ENCODE assay signal across 28 cellular contexts in the genomic region with DNA sequence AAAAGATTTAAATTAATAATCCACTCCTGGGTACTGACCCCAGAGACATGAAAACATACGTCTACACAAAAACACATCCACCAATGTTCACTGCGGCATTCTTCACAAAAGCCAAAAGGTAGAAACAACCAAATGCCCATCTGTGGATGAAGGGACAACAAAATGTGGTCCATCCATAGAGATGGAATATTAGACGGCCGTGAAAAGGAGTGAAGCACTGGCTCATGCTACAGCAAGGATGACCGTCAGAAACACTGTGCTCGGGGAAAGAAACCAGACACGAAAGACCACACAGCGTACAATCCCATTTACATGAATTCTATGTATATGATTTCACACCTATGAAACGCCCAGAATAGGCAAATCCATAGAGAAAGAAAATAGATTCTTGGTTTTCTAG. TPM values are rescaled to one million over a fixed set of nuclear protein-coding genes. Genes with fewer than 3 reads are reported as not detected.
"Had no signal": no experiment of that assay in that cellular context is flagged by ENCODE, and none has a peak within 500 bp of the region (broad histone marks: within the 10 kb centered on the region; RNA-seq: fewer than 3 reads in every experiment).

No MANE protein-coding gene starts in this region.

- H3K4me1 ChIP-seq: left lung, pancreas, right lobe of liver, testis had no signal

- H3K4me3 Mint-ChIP-seq: immature natural killer cell; naive thymus-derived CD8-positive, alpha-beta T cell; stimulated activated memory B cell treated with anti-CD40 and anti-IgM and Interleukin-4, amounts not matched to agents 10 μg/mL and 1 μg/mL and 100 μg/mL, for 72 hours had no signal

- H3K27me3 ChIP-seq: left lung, pancreas, right atrium auricular region, right lobe of liver, stomach, testis, thyroid gland, transverse colon, upper lobe of left lung, vagina had no signal

- H3K27me3 Mint-ChIP-seq: naive thymus-derived CD8-positive, alpha-beta T cell; progenitor cell of endocrine pancreas; stimulated activated memory B cell treated with anti-CD40 and anti-IgM and Interleukin-4, amounts not matched to agents 10 μg/mL and 1 μg/mL and 100 μg/mL, for 72 hours had no signal

- H3K27ac ChIP-seq: left lung, lower lobe of right lung, pancreas, right atrium auricular region, right lobe of liver, stomach, testis, thyroid gland, transverse colon, upper lobe of left lung, vagina had no signal

- H3K4me3 ChIP-seq: left lung, lower lobe of right lung, pancreas, right atrium auricular region, right lobe of liver, smooth muscle cell, stomach, testis, thyroid gland, transverse colon, upper lobe of left lung, vagina had no signal

- H3K9me3 ChIP-seq: left lung, lower lobe of right lung, pancreas, right atrium auricular region, right lobe of liver, stomach, testis, thyroid gland, transverse colon, upper lobe of left lung, vagina had no signal

- ATAC-seq: left colon; left lung; lower lobe of right lung; naive thymus-derived CD8-positive, alpha-beta T cell; pancreas; right lobe of liver; stimulated activated memory B cell treated with anti-CD40 and anti-IgM and Interleukin-4, amounts not matched to agents 10 μg/mL and 1 μg/mL and 100 μg/mL, for 72 hours; stimulated activated naive CD8-positive, alpha-beta T cell treated with anti-CD3 and anti-CD28 coated beads, Interleukin-15, Interleukin-2, amounts not matched to agents 100 U/mL and 50 U/mL, for 24 hours had no signal

- DNase-seq: hypothalamus; immature natural killer cell; kidney; left colon; left lung; lower lobe of right lung; mammary epithelial cell; mesenchymal stem cell; pancreas; right lobe of liver; stimulated activated CD4-positive, alpha-beta T cell treated with anti-CD3 and anti-CD28 coated beads, Interleukin-1b, Interleukin-23, amount 100 ng/mL, for 48 hours; stimulated activated CD4-positive, alpha-beta T cell treated with anti-CD3 and anti-CD28 coated beads, Interleukin-2, amount 100 ng/mL, for 48 hours; stimulated activated CD4-positive, alpha-beta T cell treated with anti-CD3 and anti-CD28 coated beads, Interleukin-4, amount 100 ng/mL, for 4 hours; stimulated activated CD8-positive, alpha-beta memory T cell treated with anti-CD3 and anti-CD28 coated beads, Interleukin-4, amount 100 ng/mL, for 48 hours; stimulated activated naive CD8-positive, alpha-beta T cell treated with anti-CD3 and anti-CD28 coated beads, Interleukin-15, Interleukin-2, amounts not matched to agents 100 U/mL and 50 U/mL, for 24 hours; stomach; testis; thyroid gland; transverse colon; upper lobe of left lung had no signal

- H3K9me3 Mint-ChIP-seq: immature natural killer cell; naive thymus-derived CD8-positive, alpha-beta T cell; stimulated activated memory B cell treated with anti-CD40 and anti-IgM and Interleukin-4, amounts not matched to agents 10 μg/mL and 1 μg/mL and 100 μg/mL, for 72 hours had no signal

- H3K27ac Mint-ChIP-seq: immature natural killer cell; progenitor cell of endocrine pancreas; stimulated activated memory B cell treated with anti-CD40 and anti-IgM and Interleukin-4, amounts not matched to agents 10 μg/mL and 1 μg/mL and 100 μg/mL, for 72 hours had no signal

RNA-seq across cellular contexts. Expression of gene GP6, which starts 18.8 kb away (rescaled TPM):
- total RNA-seq: pulmonary artery endothelial cell, smooth muscle cell, urinary bladder had no signal
- polyA plus RNA-seq: smooth muscle cell had no signal
